Comparison of ENCODE assay signal across 9 cellular contexts in genomic region chr7:137820677-137821420, GRCh38. TPM values are rescaled to one million over a fixed set of nuclear protein-coding genes. Genes with fewer than 3 reads are reported as not detected.
DNase-seq lines count a peak whose midpoint lies in the region; TF ChIP-seq lines count a peak whose summit lies in the region.
"Had no signal": no experiment of that assay in that cellular context is flagged by ENCODE, and none has a peak within 500 bp of the region (broad histone marks: within the 10 kb centered on the region; RNA-seq: fewer than 3 reads in every experiment).

No MANE protein-coding gene starts in this region.

- no peaks in the 10 kb centered on the region for H3K9me2 ChIP-seq in MM.1S (replicated peaks; ENCODE audit: insufficient read depth, low read length)

- H3K36me3 ChIP-seq in MM.1S (replicated peaks; ENCODE audit: insufficient read depth, low read length), result no peaks in the 10 kb centered on the region

- H2AFZ ChIP-seq in MM.1S (ENCODE audit: low read length), result no peak overlapping the region

- no peaks in the 10 kb centered on the region for H3K4me1 ChIP-seq in MM.1S (ENCODE audit: low read length)

- no peaks in the 10 kb centered on the region for H3F3A ChIP-seq in MM.1S (ENCODE audit: insufficient read depth, low read length)

- H3K27ac ChIP-seq in MM.1S (ENCODE audit: low read length) (no peak overlapping the region), RWPE1 (no peak overlapping the region)
- H3K27ac ChIP-seq: C4-2B had no signal

- H3K4me3 ChIP-seq in fibroblast of the aortic adventitia (ENCODE audit: low read depth, low read length), result no peak overlapping the region
- H3K4me3 ChIP-seq in MM.1S (ENCODE audit: low read length), result no peak overlapping the region

- no peak overlapping the region for H3K4me2 ChIP-seq in MM.1S (ENCODE audit: low read depth, low read length)

- POLR2A ChIA-PET in RWPE1 (lab: Yijun Ruan, JAX; ENCODE audit: low non-redundant PET), result no interaction called here

- no peaks in the 10 kb centered on the region for H3K27me3 ChIP-seq in MM.1S (replicated peaks; ENCODE audit: insufficient read depth, low read length)

- H3K9me3 ChIP-seq in MM.1S (replicated peaks; ENCODE audit: insufficient read depth, low read length), result no peaks in the 10 kb centered on the region

- peak; percentile 8 for DNase-seq in NCI-H82 (lab: John Stamatoyannopoulos, UW)
- DNase-seq in NCI-H82 treated with DMSO at 0.1 percent for 48 hours (lab: John Stamatoyannopoulos, UW; ENCODE audit: unreplicated experiment), result no peak
- DNase-seq in NCI-H2171 treated with DMSO at 0.1 percent for 48 hours (lab: John Stamatoyannopoulos, UW), result peak; percentile 75
- DNase-seq in fibroblast of the aortic adventitia (ENCODE audit: low read depth), result peak; percentile 91
- DNase-seq in pons (ENCODE audit: low spot score), result peak; percentile 45
- DNase-seq in activated CD8-positive, alpha-beta memory T cell treated with anti-CD3 and anti-CD28 coated beads, Interleukin-2, amount 50 U/mL, for 4 hours, result no peak
- no peak for DNase-seq in MM.1S
- DNase-seq in RWPE1 (ENCODE audit: low spot score), result no peak

- H3K79me2 ChIP-seq in MM.1S (ENCODE audit: low read length), result no peaks in the 10 kb centered on the region

- CTCF ChIA-PET in RWPE1 (lab: Yijun Ruan, JAX), result interaction anchor here (0.6 kb wide), 2 partner anchors 29 to 50 kb away, joined by 3 to 4 read pairs; no protein-coding TSS in a partner anchor

- H4K20me1 ChIP-seq in MM.1S (ENCODE audit: insufficient read depth, low read length), result no peaks in the 10 kb centered on the region

- H3K9ac ChIP-seq in MM.1S (ENCODE audit: low read length), result no peak overlapping the region

- TF ChIP-seq CTCF in fibroblast of the aortic adventitia (IDR thresholded peaks at IDR 0.05; ENCODE audit: insufficient read depth, low read length), result no peak
- TF ChIP-seq CTCF in MM.1S (IDR thresholded peaks at IDR 0.05; ENCODE audit: low read length), result no peak
- no peak for TF ChIP-seq CTCF in RWPE1 (conservative IDR thresholded peaks at IDR 0.05; ENCODE audit: low read depth)

RNA-seq across cellular contexts. Expression of gene DGKI, which starts 25.9 kb away (rescaled TPM):
- 2.0 and 4.7 TPM in 2 replicates for total RNA-seq in fibroblast of the aortic adventitia (ENCODE audit: low replicate concordance)

Comparison
In these comparisons a context has a peak if more than half of its experiments do, and no peak if none do; other contexts are left out.
1. DNase-seq: peak in NCI-H82 (single experiment), NCI-H2171 treated with DMSO at 0.1 percent for 48 hours (single experiment), fibroblast of the aortic adventitia (single experiment) and pons (single experiment); none in NCI-H82 treated with DMSO at 0.1 percent for 48 hours (single experiment), activated CD8-positive, alpha-beta memory T cell treated with anti-CD3 and anti-CD28 coated beads, Interleukin-2, amount 50 U/mL, for 4 hours (single experiment), MM.1S (single experiment) and RWPE1 (single experiment).